2 cellular contexts compared by ENCODE assay signal in genomic region chr1:9317072-9317471, GRCh38.
TF ChIP-seq lines count a peak whose summit lies in the region.

No MANE protein-coding gene starts in this region.

TF ChIP-seq in HCT116, 20 proteins besides CTCF, POLR2A, EP300 and RAD21:
- TF ChIP-seq REST (IDR thresholded peaks at IDR 0.05; ENCODE audit: low read depth), result no peak
- TF ChIP-seq ELF1 (IDR thresholded peaks at IDR 0.05; ENCODE audit: borderline replicate concordance, low read depth), result no peak
- no peak for TF ChIP-seq CBX3 (IDR thresholded peaks at IDR 0.05; ENCODE audit: low read depth)
- TF ChIP-seq CEBPB (IDR thresholded peaks at IDR 0.05; ENCODE audit: low read depth), result no peak
- TF ChIP-seq EGR1 (IDR thresholded peaks at IDR 0.05; ENCODE audit: low read depth), result no peak
- TF ChIP-seq SRF (IDR thresholded peaks at IDR 0.05; ENCODE audit: low read depth), result no peak
- no peak for TF ChIP-seq EZH2 (IDR thresholded peaks at IDR 0.05)
- TF ChIP-seq FOSL1 (IDR thresholded peaks at IDR 0.05; ENCODE audit: low read depth), result no peak
- TF ChIP-seq POLR2AphosphoS5 (IDR thresholded peaks at IDR 0.05; ENCODE audit: low read depth, low read length), result no peak
- TF ChIP-seq ATF3 (IDR thresholded peaks at IDR 0.05), result no peak
- no peak for TF ChIP-seq YY1 (IDR thresholded peaks at IDR 0.05; ENCODE audit: extremely low read depth, insufficient replicate concordance, low read depth, low read length)

TF ChIP-seq in K562, 482 proteins besides CTCF, POLR2A, EP300 and RAD21:
- peak; percentile 90; the same call in 1 of the 2 replicates for TF ChIP-seq SMARCA5 (IDR thresholded peaks at IDR 0.05)
- TF ChIP-seq BCOR (IDR thresholded peaks at IDR 0.05), result peak; percentile 94
- TF ChIP-seq ZNF707 (CRISPR knock-in tag; conservative IDR thresholded peaks at IDR 0.05), result no peak
- TF ChIP-seq RBM25 (IDR thresholded peaks at IDR 0.05; ENCODE audit: low read depth, low read length, severe bottlenecking), result peak; percentile 88
- peak; percentile 85 for TF ChIP-seq ZNF436 (CRISPR knock-in tag; IDR thresholded peaks at IDR 0.05)
- peak; percentile 51; the same call in 1 of the 2 replicates for TF ChIP-seq HDAC2 (IDR thresholded peaks at IDR 0.05)
- peak in 1 of 2 experiments; percentile 27; a peak in 1 of 4 replicates for TF ChIP-seq RCOR1 (IDR thresholded peaks at IDR 0.05; ENCODE audit: borderline replicate concordance in 1 of 2, low read depth in 2 of 2, low read length in 2 of 2)
- peak; percentile 54 to 65 for TF ChIP-seq KDM1A (IDR thresholded peaks at IDR 0.05)
- no peak for TF ChIP-seq ZNF75A (CRISPR knock-in tag; IDR thresholded peaks at IDR 0.05)
- TF ChIP-seq ZFP36 (IDR thresholded peaks at IDR 0.05; ENCODE audit: low read depth, low read length, partially characterized antibody), result peak; percentile 99
- no peak for TF ChIP-seq CHAMP1 (IDR thresholded peaks at IDR 0.05)
